Comparison of ENCODE assay signal across 1 cellular context in the genomic region with DNA sequence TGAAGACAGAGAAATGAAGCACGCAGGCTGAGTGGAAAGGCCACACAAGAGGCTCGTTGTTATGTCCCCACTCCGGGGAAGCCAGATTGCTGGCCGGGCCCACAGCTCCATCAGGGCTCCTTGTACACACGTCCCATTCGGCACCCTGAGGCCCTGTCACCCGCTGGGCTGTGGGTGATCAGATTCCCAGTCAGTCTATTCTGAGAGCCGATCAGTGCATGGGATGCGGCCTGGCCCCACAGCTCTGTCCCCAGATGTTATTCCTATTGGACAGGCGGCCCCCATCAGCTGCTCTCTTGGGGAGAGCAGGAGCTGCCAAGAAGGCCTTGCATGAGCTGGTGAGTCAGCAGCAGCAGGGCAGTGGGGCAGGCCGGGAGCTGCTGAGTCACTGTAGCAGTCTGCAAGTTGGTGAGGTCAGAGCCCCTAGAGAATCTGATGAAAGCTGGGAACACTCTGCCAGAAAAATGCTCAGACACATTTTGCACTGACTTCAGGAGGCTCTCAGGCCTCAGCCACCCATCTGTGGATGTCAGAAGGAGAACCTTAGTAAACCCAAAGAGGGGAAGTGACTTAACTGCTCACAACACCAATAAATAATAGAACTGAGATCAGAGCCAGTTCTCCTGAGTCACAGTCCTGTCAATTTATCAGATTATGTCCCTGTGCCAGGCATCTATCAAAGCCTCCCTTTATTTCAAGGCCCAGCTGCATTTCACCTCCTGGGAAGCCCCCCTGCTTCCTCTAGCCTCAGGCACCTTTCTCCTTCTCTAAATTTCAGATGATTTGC.
TF ChIP-seq lines count a peak whose summit lies in the region.

No MANE protein-coding gene starts in this region.

TF ChIP-seq in HEK293, 187 proteins besides CTCF, POLR2A, EP300 and RAD21 (continued from another document and continues in another):
- TF ChIP-seq ZNF704 (tag by site-specific recombination; IDR thresholded peaks at IDR 0.05) (no peak), ZNF518A (tag by site-specific recombination; conservative IDR thresholded peaks at IDR 0.05; ENCODE audit: low read depth) (peak; percentile 44; the same call in 1 of the 2 replicates), SCRT1 (tag by site-specific recombination; IDR thresholded peaks at IDR 0.05; ENCODE audit: borderline replicate concordance) (no peak), ZBTB10 (tag by site-specific recombination; IDR thresholded peaks at IDR 0.05) (0 out of 2 replicates have a peak, but pooled peaks have one; percentile 37), ZNF184 (tag by site-specific recombination; IDR thresholded peaks at IDR 0.05) (peak; percentile 89), ZNF48 (tag by site-specific recombination; IDR thresholded peaks at IDR 0.05) (no peak), ZBTB17 (tag by site-specific recombination; IDR thresholded peaks at IDR 0.05) (peak; percentile 97), RBAK (tag by site-specific recombination; IDR thresholded peaks at IDR 0.05) (peak; percentile 75; the same call in 1 of the 2 replicates), SALL2 (tag by site-specific recombination; IDR thresholded peaks at IDR 0.05; ENCODE audit: borderline replicate concordance) (no peak), GLI4 (tag by site-specific recombination; IDR thresholded peaks at IDR 0.05) (no peak), ZFP41 (tag by site-specific recombination; IDR thresholded peaks at IDR 0.05; ENCODE audit: borderline replicate concordance) (no peak), BCL6B (tag by site-specific recombination; IDR thresholded peaks at IDR 0.05) (no peak), ZNF624 (tag by site-specific recombination; IDR thresholded peaks at IDR 0.05) (no peak), BCL11A (tag by site-specific recombination; IDR thresholded peaks at IDR 0.05; ENCODE audit: low read depth) (peak; percentile 49; the same call in 1 of the 2 replicates), ZNF473 (tag by site-specific recombination; IDR thresholded peaks at IDR 0.05) (no peak), ZNF585B (tag by site-specific recombination; IDR thresholded peaks at IDR 0.05) (no peak), ZNF24 (tag by site-specific recombination; IDR thresholded peaks at IDR 0.05) (peak; percentile 95), ZNF274 (IDR thresholded peaks at IDR 0.05; ENCODE audit: low read length) (no peak), ZNF274 (tag by site-specific recombination; IDR thresholded peaks at IDR 0.05; ENCODE audit: borderline replicate concordance) (no peak), ZNF223 (tag by site-specific recombination; IDR thresholded peaks at IDR 0.05) (no peak), OVOL3 (tag by site-specific recombination; IDR thresholded peaks at IDR 0.05) (no peak), WT1 (tag by site-specific recombination; IDR thresholded peaks at IDR 0.05) (peak; percentile 42; the same call in 1 of the 2 replicates), ZNF10 (tag by site-specific recombination; IDR thresholded peaks at IDR 0.05) (peak; percentile 67; the same call in 1 of the 2 replicates), GLIS2 (tag by site-specific recombination; IDR thresholded peaks at IDR 0.05) (peak; percentile 91), ZNF214 (tag by site-specific recombination; IDR thresholded peaks at IDR 0.05; ENCODE audit: borderline replicate concordance) (no peak), ZNF2 (tag by site-specific recombination; IDR thresholded peaks at IDR 0.05) (peak; percentile 75; the same call in 1 of the 2 replicates), MYNN (tag by site-specific recombination; IDR thresholded peaks at IDR 0.05; ENCODE audit: borderline replicate concordance) (no peak), ZNF350 (tag by site-specific recombination; IDR thresholded peaks at IDR 0.05) (no peak), ZIC2 (tag by site-specific recombination; IDR thresholded peaks at IDR 0.05) (peak; percentile 90), ZNF324 (tag by site-specific recombination; IDR thresholded peaks at IDR 0.05) (peak; percentile 93), FEZF1 (tag by site-specific recombination; IDR thresholded peaks at IDR 0.05) (peak; percentile 70), ZNF514 (tag by site-specific recombination; IDR thresholded peaks at IDR 0.05) (no peak), SCRT2 (tag by site-specific recombination; IDR thresholded peaks at IDR 0.05) (peak; percentile 49), ZBTB1 (tag by site-specific recombination; IDR thresholded peaks at IDR 0.05) (peak; percentile 52; the same call in 1 of the 2 replicates)
- TF ChIP-seq, protein P1, sequence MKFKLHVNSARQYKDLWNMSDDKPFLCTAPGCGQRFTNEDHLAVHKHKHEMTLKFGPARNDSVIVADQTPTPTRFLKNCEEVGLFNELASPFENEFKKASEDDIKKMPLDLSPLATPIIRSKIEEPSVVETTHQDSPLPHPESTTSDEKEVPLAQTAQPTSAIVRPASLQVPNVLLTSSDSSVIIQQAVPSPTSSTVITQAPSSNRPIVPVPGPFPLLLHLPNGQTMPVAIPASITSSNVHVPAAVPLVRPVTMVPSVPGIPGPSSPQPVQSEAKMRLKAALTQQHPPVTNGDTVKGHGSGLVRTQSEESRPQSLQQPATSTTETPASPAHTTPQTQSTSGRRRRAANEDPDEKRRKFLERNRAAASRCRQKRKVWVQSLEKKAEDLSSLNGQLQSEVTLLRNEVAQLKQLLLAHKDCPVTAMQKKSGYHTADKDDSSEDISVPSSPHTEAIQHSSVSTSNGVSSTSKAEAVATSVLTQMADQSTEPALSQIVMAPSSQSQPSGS (tag by site-specific recombination; IDR thresholded peaks at IDR 0.05; ENCODE audit: low read depth), result peak; percentile 77
- TF ChIP-seq, protein P2, sequence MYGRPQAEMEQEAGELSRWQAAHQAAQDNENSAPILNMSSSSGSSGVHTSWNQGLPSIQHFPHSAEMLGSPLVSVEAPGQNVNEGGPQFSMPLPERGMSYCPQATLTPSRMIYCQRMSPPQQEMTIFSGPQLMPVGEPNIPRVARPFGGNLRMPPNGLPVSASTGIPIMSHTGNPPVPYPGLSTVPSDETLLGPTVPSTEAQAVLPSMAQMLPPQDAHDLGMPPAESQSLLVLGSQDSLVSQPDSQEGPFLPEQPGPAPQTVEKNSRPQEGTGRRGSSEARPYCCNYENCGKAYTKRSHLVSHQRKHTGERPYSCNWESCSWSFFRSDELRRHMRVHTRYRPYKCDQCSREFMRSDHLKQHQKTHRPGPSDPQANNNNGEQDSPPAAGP (tag by site-specific recombination; IDR thresholded peaks at IDR 0.05), result peak; percentile 76
- TF ChIP-seq, protein P3, sequence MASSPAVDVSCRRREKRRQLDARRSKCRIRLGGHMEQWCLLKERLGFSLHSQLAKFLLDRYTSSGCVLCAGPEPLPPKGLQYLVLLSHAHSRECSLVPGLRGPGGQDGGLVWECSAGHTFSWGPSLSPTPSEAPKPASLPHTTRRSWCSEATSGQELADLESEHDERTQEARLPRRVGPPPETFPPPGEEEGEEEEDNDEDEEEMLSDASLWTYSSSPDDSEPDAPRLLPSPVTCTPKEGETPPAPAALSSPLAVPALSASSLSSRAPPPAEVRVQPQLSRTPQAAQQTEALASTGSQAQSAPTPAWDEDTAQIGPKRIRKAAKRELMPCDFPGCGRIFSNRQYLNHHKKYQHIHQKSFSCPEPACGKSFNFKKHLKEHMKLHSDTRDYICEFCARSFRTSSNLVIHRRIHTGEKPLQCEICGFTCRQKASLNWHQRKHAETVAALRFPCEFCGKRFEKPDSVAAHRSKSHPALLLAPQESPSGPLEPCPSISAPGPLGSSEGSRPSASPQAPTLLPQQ (tag by site-specific recombination; IDR thresholded peaks at IDR 0.05), result peak; percentile 98
- TF ChIP-seq, protein P4, sequence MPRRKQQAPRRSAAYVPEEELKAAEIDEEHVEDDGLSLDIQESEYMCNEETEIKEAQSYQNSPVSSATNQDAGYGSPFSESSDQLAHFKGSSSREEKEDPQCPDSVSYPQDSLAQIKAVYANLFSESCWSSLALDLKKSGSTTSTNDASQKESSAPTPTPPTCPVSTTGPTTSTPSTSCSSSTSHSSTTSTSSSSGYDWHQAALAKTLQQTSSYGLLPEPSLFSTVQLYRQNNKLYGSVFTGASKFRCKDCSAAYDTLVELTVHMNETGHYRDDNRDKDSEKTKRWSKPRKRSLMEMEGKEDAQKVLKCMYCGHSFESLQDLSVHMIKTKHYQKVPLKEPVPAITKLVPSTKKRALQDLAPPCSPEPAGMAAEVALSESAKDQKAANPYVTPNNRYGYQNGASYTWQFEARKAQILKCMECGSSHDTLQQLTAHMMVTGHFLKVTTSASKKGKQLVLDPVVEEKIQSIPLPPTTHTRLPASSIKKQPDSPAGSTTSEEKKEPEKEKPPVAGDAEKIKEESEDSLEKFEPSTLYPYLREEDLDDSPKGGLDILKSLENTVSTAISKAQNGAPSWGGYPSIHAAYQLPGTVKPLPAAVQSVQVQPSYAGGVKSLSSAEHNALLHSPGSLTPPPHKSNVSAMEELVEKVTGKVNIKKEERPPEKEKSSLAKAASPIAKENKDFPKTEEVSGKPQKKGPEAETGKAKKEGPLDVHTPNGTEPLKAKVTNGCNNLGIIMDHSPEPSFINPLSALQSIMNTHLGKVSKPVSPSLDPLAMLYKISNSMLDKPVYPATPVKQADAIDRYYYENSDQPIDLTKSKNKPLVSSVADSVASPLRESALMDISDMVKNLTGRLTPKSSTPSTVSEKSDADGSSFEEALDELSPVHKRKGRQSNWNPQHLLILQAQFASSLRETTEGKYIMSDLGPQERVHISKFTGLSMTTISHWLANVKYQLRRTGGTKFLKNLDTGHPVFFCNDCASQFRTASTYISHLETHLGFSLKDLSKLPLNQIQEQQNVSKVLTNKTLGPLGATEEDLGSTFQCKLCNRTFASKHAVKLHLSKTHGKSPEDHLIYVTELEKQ (tag by site-specific recombination; IDR thresholded peaks at IDR 0.05; ENCODE audit: borderline replicate concordance), result peak; percentile 77; the same call in 1 of the 2 replicates
